ENCODE assay signal across 16 cellular contexts in the genomic region with DNA sequence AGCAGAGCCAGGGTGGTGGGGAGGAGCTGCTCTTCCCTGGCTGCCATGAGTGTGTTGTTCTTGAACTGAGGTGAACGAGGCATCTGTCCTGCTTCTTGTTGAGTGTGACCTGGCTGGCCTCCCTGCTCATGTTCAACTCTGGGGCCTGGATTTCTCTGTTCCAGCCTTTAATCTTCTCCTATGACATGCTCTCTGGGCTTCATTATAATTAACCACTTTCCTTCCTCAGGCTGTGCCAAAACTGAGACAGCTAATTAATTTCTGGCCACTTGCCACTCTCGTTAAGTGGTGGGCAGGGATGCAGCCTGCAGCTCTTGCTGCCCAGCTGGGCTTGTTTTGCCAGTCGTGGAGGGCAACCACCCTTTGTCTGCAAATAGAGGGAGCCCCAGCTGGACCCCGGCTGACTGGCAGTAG. TPM values are rescaled to one million over a fixed set of nuclear protein-coding genes. Genes with fewer than 3 reads are reported as not detected.
DNase-seq lines count a peak whose midpoint lies in the region; ATAC-seq and TF ChIP-seq lines count a peak whose summit lies in the region.
"Had no signal": no experiment of that assay in that cellular context is flagged by ENCODE, and none has a peak within 500 bp of the region (broad histone marks: within the 10 kb centered on the region; RNA-seq: fewer than 3 reads in every experiment).

No MANE protein-coding gene starts in this region.

- DNase-seq in COR-L47 (lab: John Stamatoyannopoulos, UW) (peak; percentile 98), NCI-H1417 (lab: John Stamatoyannopoulos, UW) (peak in 2 of 3 experiments; percentile 89 to 99), NCI-H446 (lab: John Stamatoyannopoulos, UW) (peak; percentile 81 to 94), CD14-positive monocyte (ENCODE audit: low spot score) (no peak)
- DNase-seq: DMS53; glutamatergic neuron; mucosa of descending colon; OCI-M1; stimulated activated CD4-positive, alpha-beta T cell treated with anti-CD3 and anti-CD28 coated beads, Interleukin-15, amount 100 ng/mL, for 24 hours had no signal

- ATAC-seq in HG03432 (IDR thresholded peaks at IDR 0.05; ENCODE audit: unreplicated experiment) (no peak), HG02970 (IDR thresholded peaks at IDR 0.05; ENCODE audit: low FRiP score, unreplicated experiment) (no peak), GM21737 (IDR thresholded peaks at IDR 0.05; ENCODE audit: unreplicated experiment) (no peak)
- ATAC-seq: activated CD4-positive, CD25-positive, alpha-beta regulatory T cell treated with anti-CD3 and anti-CD28 coated beads, Interleukin-2, amount 50 U/mL, for 24 hours; HCT116; mucosa of descending colon had no signal

- TF ChIP-seq CTCF in brain (conservative IDR thresholded peaks at IDR 0.05) (no peak), CD14-positive monocyte (IDR thresholded peaks at IDR 0.05) (no peak)

- no peak overlapping the region for H3K4me3 Mint-ChIP-seq in brain
- H3K4me3 Mint-ChIP-seq in CD14-positive monocyte = no peak overlapping the region

- H3K27me3 Mint-ChIP-seq in brain = peaks cover 11% of the 10 kb centered on the region
- peaks cover 3 to 5% (median 4%) of the 10 kb centered on the region in 3 donors for H3K27me3 Mint-ChIP-seq in CD14-positive monocyte (ENCODE audit: low read depth in 3 of 3)

- H3K36me3 Mint-ChIP-seq in brain = no peaks in the 10 kb centered on the region
- H3K36me3 Mint-ChIP-seq in CD14-positive monocyte = no peaks in the 10 kb centered on the region

- peaks cover 0 to 3% (median 0%) of the 10 kb centered on the region in 5 experiments for H3K9me3 Mint-ChIP-seq in brain
- H3K9me3 Mint-ChIP-seq in CD14-positive monocyte = peaks cover 0 to 1% (median 0%) of the 10 kb centered on the region in 7 donors

- H3K4me1 Mint-ChIP-seq in brain = peaks cover 22% of the 10 kb centered on the region
- no peaks in the 10 kb centered on the region for H3K4me1 Mint-ChIP-seq in CD14-positive monocyte

- H3K27ac Mint-ChIP-seq in brain (peak overlapping the region; percentile 14 to 95 (median 72)), CD14-positive monocyte (no peak overlapping the region)

- intact Hi-C loops in CD14-positive monocyte (cut with micrococcal nuclease) = no loop called here

RNA-seq across cellular contexts. Expression of a gene that starts 23.3 kb away (rescaled TPM):
- polyA plus RNA-seq in brain (ENCODE audit: insufficient read depth, low read depth, low replicate concordance) (1.9 TPM), CD14-positive monocyte (not detected)
- polyA plus RNA-seq: keratinocyte had no signal

Comparison
In these comparisons a context has a peak if more than half of its experiments do, and no peak if none do; other contexts are left out.
1. H3K27ac Mint-ChIP-seq: peak in brain (5 of 5); none in CD14-positive monocyte (0 of 7).